In the genomic region with DNA sequence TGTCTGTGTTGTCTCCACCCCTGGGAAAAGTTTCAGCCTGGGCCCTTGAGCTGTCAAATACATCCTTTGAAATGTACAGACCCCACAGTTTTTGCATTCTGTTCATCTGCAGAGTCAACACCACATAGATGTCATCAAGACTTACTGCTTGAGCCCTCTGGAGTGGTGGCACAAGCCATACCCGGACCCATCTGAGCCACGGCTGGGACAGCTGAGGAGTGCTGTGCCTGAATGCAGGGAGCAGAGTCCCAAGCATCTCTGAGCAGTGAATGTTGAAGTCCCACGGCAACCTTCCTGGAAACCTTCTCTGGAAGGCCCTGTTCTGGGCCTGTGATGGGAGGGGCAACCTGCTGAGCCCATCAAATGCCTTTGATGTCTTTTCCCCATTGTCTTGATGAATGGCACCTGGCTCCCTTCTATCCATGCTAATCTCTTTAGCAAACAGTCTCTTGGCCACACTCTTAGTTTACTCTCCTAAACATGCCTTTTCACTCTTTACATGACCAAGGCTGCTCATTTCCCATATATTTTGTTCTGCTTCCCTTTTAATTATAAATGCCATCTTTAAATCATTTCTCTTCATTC, we compare ENCODE assay signal across 1 cellular context.
A peak's percentile ranks its signal among the peaks of the same experiment; 100 is the strongest.
TF ChIP-seq lines count a peak whose summit lies in the region.

No MANE protein-coding gene starts in this region.

TF ChIP-seq in H1, 55 proteins besides CTCF, POLR2A, EP300 and RAD21:
- TF ChIP-seq SUZ12 (IDR thresholded peaks at IDR 0.05; ENCODE audit: low read length) = no peak
- TF ChIP-seq TCF12 (IDR thresholded peaks at IDR 0.05; ENCODE audit: low read depth, low read length) = peak; percentile 86; the same call in 1 of the 2 replicates
- peak; percentile 87 for TF ChIP-seq NANOG (IDR thresholded peaks at IDR 0.05; ENCODE audit: insufficient read depth, low read depth, low read length, poor library complexity, severe bottlenecking)
- TF ChIP-seq, protein P1, sequence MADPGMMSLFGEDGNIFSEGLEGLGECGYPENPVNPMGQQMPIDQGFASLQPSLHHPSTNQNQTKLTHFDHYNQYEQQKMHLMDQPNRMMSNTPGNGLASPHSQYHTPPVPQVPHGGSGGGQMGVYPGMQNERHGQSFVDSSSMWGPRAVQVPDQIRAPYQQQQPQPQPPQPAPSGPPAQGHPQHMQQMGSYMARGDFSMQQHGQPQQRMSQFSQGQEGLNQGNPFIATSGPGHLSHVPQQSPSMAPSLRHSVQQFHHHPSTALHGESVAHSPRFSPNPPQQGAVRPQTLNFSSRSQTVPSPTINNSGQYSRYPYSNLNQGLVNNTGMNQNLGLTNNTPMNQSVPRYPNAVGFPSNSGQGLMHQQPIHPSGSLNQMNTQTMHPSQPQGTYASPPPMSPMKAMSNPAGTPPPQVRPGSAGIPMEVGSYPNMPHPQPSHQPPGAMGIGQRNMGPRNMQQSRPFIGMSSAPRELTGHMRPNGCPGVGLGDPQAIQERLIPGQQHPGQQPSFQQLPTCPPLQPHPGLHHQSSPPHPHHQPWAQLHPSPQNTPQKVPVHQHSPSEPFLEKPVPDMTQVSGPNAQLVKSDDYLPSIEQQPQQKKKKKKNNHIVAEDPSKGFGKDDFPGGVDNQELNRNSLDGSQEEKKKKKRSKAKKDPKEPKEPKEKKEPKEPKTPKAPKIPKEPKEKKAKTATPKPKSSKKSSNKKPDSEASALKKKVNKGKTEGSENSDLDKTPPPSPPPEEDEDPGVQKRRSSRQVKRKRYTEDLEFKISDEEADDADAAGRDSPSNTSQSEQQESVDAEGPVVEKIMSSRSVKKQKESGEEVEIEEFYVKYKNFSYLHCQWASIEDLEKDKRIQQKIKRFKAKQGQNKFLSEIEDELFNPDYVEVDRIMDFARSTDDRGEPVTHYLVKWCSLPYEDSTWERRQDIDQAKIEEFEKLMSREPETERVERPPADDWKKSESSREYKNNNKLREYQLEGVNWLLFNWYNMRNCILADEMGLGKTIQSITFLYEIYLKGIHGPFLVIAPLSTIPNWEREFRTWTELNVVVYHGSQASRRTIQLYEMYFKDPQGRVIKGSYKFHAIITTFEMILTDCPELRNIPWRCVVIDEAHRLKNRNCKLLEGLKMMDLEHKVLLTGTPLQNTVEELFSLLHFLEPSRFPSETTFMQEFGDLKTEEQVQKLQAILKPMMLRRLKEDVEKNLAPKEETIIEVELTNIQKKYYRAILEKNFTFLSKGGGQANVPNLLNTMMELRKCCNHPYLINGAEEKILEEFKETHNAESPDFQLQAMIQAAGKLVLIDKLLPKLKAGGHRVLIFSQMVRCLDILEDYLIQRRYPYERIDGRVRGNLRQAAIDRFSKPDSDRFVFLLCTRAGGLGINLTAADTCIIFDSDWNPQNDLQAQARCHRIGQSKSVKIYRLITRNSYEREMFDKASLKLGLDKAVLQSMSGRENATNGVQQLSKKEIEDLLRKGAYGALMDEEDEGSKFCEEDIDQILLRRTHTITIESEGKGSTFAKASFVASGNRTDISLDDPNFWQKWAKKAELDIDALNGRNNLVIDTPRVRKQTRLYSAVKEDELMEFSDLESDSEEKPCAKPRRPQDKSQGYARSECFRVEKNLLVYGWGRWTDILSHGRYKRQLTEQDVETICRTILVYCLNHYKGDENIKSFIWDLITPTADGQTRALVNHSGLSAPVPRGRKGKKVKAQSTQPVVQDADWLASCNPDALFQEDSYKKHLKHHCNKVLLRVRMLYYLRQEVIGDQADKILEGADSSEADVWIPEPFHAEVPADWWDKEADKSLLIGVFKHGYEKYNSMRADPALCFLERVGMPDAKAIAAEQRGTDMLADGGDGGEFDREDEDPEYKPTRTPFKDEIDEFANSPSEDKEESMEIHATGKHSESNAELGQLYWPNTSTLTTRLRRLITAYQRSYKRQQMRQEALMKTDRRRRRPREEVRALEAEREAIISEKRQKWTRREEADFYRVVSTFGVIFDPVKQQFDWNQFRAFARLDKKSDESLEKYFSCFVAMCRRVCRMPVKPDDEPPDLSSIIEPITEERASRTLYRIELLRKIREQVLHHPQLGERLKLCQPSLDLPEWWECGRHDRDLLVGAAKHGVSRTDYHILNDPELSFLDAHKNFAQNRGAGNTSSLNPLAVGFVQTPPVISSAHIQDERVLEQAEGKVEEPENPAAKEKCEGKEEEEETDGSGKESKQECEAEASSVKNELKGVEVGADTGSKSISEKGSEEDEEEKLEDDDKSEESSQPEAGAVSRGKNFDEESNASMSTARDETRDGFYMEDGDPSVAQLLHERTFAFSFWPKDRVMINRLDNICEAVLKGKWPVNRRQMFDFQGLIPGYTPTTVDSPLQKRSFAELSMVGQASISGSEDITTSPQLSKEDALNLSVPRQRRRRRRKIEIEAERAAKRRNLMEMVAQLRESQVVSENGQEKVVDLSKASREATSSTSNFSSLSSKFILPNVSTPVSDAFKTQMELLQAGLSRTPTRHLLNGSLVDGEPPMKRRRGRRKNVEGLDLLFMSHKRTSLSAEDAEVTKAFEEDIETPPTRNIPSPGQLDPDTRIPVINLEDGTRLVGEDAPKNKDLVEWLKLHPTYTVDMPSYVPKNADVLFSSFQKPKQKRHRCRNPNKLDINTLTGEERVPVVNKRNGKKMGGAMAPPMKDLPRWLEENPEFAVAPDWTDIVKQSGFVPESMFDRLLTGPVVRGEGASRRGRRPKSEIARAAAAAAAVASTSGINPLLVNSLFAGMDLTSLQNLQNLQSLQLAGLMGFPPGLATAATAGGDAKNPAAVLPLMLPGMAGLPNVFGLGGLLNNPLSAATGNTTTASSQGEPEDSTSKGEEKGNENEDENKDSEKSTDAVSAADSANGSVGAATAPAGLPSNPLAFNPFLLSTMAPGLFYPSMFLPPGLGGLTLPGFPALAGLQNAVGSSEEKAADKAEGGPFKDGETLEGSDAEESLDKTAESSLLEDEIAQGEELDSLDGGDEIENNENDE (IDR thresholded peaks at IDR 0.05; ENCODE audit: insufficient replicate concordance, low read length) = peak; percentile 59
- peak; percentile 32 for TF ChIP-seq ASH2L (IDR thresholded peaks at IDR 0.05; ENCODE audit: low read length)
